13 cellular contexts compared by ENCODE assay signal in genomic region chr9:97553141-97553540, GRCh38. TPM values are rescaled to one million over a fixed set of nuclear protein-coding genes. Genes with fewer than 3 reads are reported as not detected.
DNase-seq lines count a peak whose midpoint lies in the region; TF ChIP-seq lines count a peak whose summit lies in the region.
"Had no signal": no experiment of that assay in that cellular context is flagged by ENCODE, and none has a peak within 500 bp of the region (broad histone marks: within the 10 kb centered on the region; RNA-seq: fewer than 3 reads in every experiment).

No MANE protein-coding gene starts in this region.

- intact Hi-C loops in spleen (cut with DNase I; ENCODE audit: low total_unique reads) (no loop called here), uterus (cut with DNase I; ENCODE audit: low total_unique reads) (no loop called here)

- 85 to 97% (median 87%) methylated on average over 6 of the region's 6 CpGs for WGBS in spleen, 5 donors

- H3K4me1 ChIP-seq in spleen, result peaks cover 0 to 20% (median 9%) of the 10 kb centered on the region in 6 donors
- peaks cover 7 to 10% of the 10 kb centered on the region in 2 donors for H3K4me1 ChIP-seq in uterus
- H3K4me1 ChIP-seq: HAP-1 had no signal

- H3K27me3 ChIP-seq in spleen (replicated peaks in 1 of 7) (peaks cover 0 to 45% (median 0%) of the 10 kb centered on the region in 7 donors), uterus (no peaks in the 10 kb centered on the region)
- H3K27me3 ChIP-seq: BLaER1 treated with 17β-estradiol and CSF1 and Interleukin-3, amounts not matched to agents 10 nM and 100 nM had no signal

- H3K36me3 ChIP-seq in spleen (no peaks in the 10 kb centered on the region), uterus (no peaks in the 10 kb centered on the region)
- H3K36me3 ChIP-seq: BLaER1 treated with 17β-estradiol and CSF1 and Interleukin-3, amounts not matched to agents 10 nM and 100 nM; HAP-1 had no signal

- TF ChIP-seq CTCF in spleen (IDR thresholded peaks at IDR 0.05 in 8 of 11, conservative IDR thresholded peaks at IDR 0.05 in 3 of 11) (no peak), uterus (IDR thresholded peaks at IDR 0.05) (no peak)

- H3K27ac ChIP-seq in caudate nucleus (ENCODE audit: low read depth, low read length) (peak overlapping the region; percentile 39), spleen (no peak overlapping the region), uterus (peak overlapping the region; percentile 93 to 98)
- H3K27ac ChIP-seq: BLaER1 treated with 17β-estradiol and CSF1 and Interleukin-3, amounts not matched to agents 10 nM and 100 nM; GM23248 had no signal

- DNase-seq in caudate nucleus (lab: John Stamatoyannopoulos, UW), result peak in 21 of 61 donors; percentile 16 to 78 (median 38)
- DNase-seq in mesenteric fat pad (ENCODE audit: low spot score), result peak; percentile 64
- peak; percentile 37 for DNase-seq in spleen
- DNase-seq in uterus, result peak in 1 of 2 donors; percentile 13
- DNase-seq in activated naive CD4-positive, alpha-beta T cell treated with anti-CD3 and anti-CD28 coated beads, Interleukin-2, amount 50 U/mL, for 16 hours, result no peak
- no peak for DNase-seq in NCI-H128 (lab: John Stamatoyannopoulos, UW; ENCODE audit: unreplicated experiment)
- no peak for DNase-seq in pons (ENCODE audit: low spot score)
- DNase-seq: CD4-positive, CD25-positive, alpha-beta regulatory T cell; CD8-positive, alpha-beta memory T cell; COR-L47; GM23248 had no signal

- no peaks in the 10 kb centered on the region for H3K9me3 ChIP-seq in spleen
- no peaks in the 10 kb centered on the region for H3K9me3 ChIP-seq in uterus
- H3K9me3 ChIP-seq: BLaER1 treated with 17β-estradiol and CSF1 and Interleukin-3, amounts not matched to agents 10 nM and 100 nM; HAP-1 had no signal

- H3K4me3 ChIP-seq in spleen, result no peak overlapping the region
- no peak overlapping the region for H3K4me3 ChIP-seq in uterus
- H3K4me3 ChIP-seq: BLaER1 treated with 17β-estradiol and CSF1 and Interleukin-3, amounts not matched to agents 10 nM and 100 nM; GM23248; HAP-1 had no signal

- TF ChIP-seq POLR2A in spleen (IDR thresholded peaks at IDR 0.05) (no peak), uterus (IDR thresholded peaks at IDR 0.05) (no peak)

RNA-seq across cellular contexts. Expression of gene TMOD1, which starts 51.7 kb away (rescaled TPM):
- total RNA-seq in mesenteric fat pad (5.8 TPM), spleen (1 to 10 TPM; 1.6 to 5.8 (median 2.4) TPM), uterus (10 to 100 TPM in 3 of 4 donors, 1 to 10 TPM in 1; 5.9 to 93.7 (median 22.2) TPM)
- 1 to 10 TPM; 2.4 to 4.0 (median 3.1) TPM for polyA plus RNA-seq in spleen

Comparison
In these comparisons a context has a peak if more than half of its experiments do, and no peak if none do; other contexts are left out.
1. DNase-seq: peak in mesenteric fat pad (single experiment) and spleen (single experiment); none in activated naive CD4-positive, alpha-beta T cell treated with anti-CD3 and anti-CD28 coated beads, Interleukin-2, amount 50 U/mL, for 16 hours (single experiment), NCI-H128 (single experiment) and pons (single experiment).
2. H3K27ac ChIP-seq: peak in caudate nucleus (single experiment) and uterus (2 of 2); none in spleen (0 of 8).